18 cellular contexts compared by ENCODE assay signal in the genomic region with DNA sequence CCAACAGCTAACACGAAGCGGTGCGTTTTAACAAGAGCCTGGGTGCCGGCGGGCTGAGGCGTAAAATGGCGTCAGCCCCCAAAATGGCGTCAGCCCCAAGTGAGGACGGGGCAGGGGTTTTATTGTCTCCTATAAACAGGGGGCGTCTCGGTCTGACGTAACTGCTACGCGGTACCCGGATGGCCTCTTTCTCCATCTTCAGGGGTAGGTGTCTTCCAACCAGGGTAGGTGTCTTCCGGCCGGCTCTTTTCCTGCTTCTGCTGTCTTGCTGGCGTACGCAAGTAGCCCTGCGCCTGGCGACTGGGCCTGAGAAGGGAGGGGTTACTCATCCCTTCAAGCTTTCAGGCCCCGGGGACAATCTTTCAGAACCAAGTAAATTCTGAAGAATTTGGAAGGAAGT. TPM values are rescaled to one million over a fixed set of nuclear protein-coding genes. Genes with fewer than 3 reads are reported as not detected.
DNase-seq lines count a peak whose midpoint lies in the region; ATAC-seq, FAIRE-seq and TF ChIP-seq lines count a peak whose summit lies in the region.
"Had no signal": no experiment of that assay in that cellular context is flagged by ENCODE, and none has a peak within 500 bp of the region (broad histone marks: within the 10 kb centered on the region; RNA-seq: fewer than 3 reads in every experiment).

No MANE protein-coding gene starts in this region.

- DNase-seq in cardiac septum (ENCODE audit: low spot score) (peak; percentile 69), heart left ventricle (no peak), H1 (ENCODE audit: low read depth in 1 of 2, low spot score in 2 of 2) (peak in 1 of 2 experiments; percentile 43), neural crest cell (ENCODE audit: low read depth, low spot score) (no peak), NCI-H1694 treated with DMSO at 0.1 percent for 48 hours (lab: John Stamatoyannopoulos, UW) (no peak), putamen (ENCODE audit: low spot score) (no peak), NCI-H1417 treated with DMSO at 0.1 percent for 48 hours (lab: John Stamatoyannopoulos, UW) (no peak)
- DNase-seq in naive thymus-derived CD4-positive, alpha-beta T cell = no peak
- DNase-seq: GDM1, NCI-H1092 treated with DMSO at 0.1 percent for 48 hours, NCI-H510A treated with DMSO at 0.1 percent for 48 hours, NCI-H82, SHP77 treated with DMSO at 0.1 percent for 48 hours had no signal

- peaks cover 2% of the 10 kb centered on the region for H3K27me3 Mint-ChIP-seq in neural crest cell (ENCODE audit: low read depth)
- peaks cover 4 to 35% (median 7%) of the 10 kb centered on the region in 5 donors for H3K27me3 Mint-ChIP-seq in naive thymus-derived CD4-positive, alpha-beta T cell

- H4K91ac ChIP-seq in H1 (replicated peaks; ENCODE audit: insufficient read length, low read length) = no peak overlapping the region

- H4K5ac ChIP-seq in H1 (ENCODE audit: insufficient read length, low read depth, low read length) = no peak overlapping the region

- H3K4me3 Mint-ChIP-seq in neural crest cell = no peak overlapping the region
- H3K4me3 Mint-ChIP-seq in naive thymus-derived CD4-positive, alpha-beta T cell = no peak overlapping the region
- H3K4me3 Mint-ChIP-seq: B cell; CD4-positive, alpha-beta T cell had no signal

- no peak overlapping the region for H2BK12ac ChIP-seq in H1 (ENCODE audit: low read depth, low read length)

- H3K23me2 ChIP-seq in H1 (ENCODE audit: low read depth, low read length) = peaks cover 2% of the 10 kb centered on the region; the same call in 1 of the 2 replicates

- H3K14ac ChIP-seq in H1 (ENCODE audit: insufficient read length) = no peak overlapping the region

- H2BK120ac ChIP-seq in H1 (replicated peaks; ENCODE audit: low read depth, low read length) = no peak overlapping the region

- H3K9me3 ChIP-seq in heart left ventricle (no peaks in the 10 kb centered on the region), H1 (ENCODE audit: insufficient read depth in 2 of 2, low read depth in 1 of 2, low read length in 1 of 2) (no peaks in the 10 kb centered on the region)
- no peaks in the 10 kb centered on the region for H3K9me3 ChIP-seq in naive thymus-derived CD4-positive, alpha-beta T cell (ENCODE audit: control insufficient read depth in 2 of 3, low read length in 3 of 3)
- H3K9me3 ChIP-seq: Caco-2 had no signal

- H3K27ac Mint-ChIP-seq in neural crest cell (ENCODE audit: unreplicated experiment) = peak overlapping the region; percentile 75
- no peak overlapping the region for H3K27ac Mint-ChIP-seq in naive thymus-derived CD4-positive, alpha-beta T cell
- H3K27ac Mint-ChIP-seq: B cell; CD4-positive, alpha-beta T cell had no signal

- no peak overlapping the region; the same call in 1 of the 2 replicates for H2BK5ac ChIP-seq in H1 (ENCODE audit: low read depth, low read length)

- no peak overlapping the region for H3K4ac ChIP-seq in H1 (replicated peaks; ENCODE audit: insufficient read length, low read depth, low read length)

- H3K36me3 ChIP-seq in heart left ventricle (no peaks in the 10 kb centered on the region), H1 (ENCODE audit: control insufficient read depth in 2 of 4, insufficient read depth in 4 of 4, low read length in 3 of 4) (no peaks in the 10 kb centered on the region)
- H3K36me3 ChIP-seq in naive thymus-derived CD4-positive, alpha-beta T cell (ENCODE audit: control insufficient read depth in 2 of 3, insufficient read depth in 3 of 3, low read length in 3 of 3) = no peaks in the 10 kb centered on the region

- H3K56ac ChIP-seq in H1 (replicated peaks; ENCODE audit: insufficient read length, low read depth, low read length) = no peak overlapping the region

- H3K18ac ChIP-seq in H1 (ENCODE audit: extremely low read depth, low read length) = no peak overlapping the region

- H3K23ac ChIP-seq in H1 (ENCODE audit: insufficient read length) = no peak overlapping the region

- no peaks in the 10 kb centered on the region for H3K79me2 ChIP-seq in H1 (ENCODE audit: control insufficient read depth in 1 of 2, insufficient read depth in 2 of 2, low read length in 2 of 2)

- WGBS in heart left ventricle, 4 donors = 84 to 93% (median 91%) methylated on average over 21 to 22 of the region's 22 CpGs
- 91% methylated on average over 22 of the region's 22 CpGs; no CpG with 5 or more reads in 1 of the 2 experiments for WGBS in H1 (ENCODE audit: extremely low coverage in 1 of 2, insufficient coverage in 1 of 2, insufficient read length in 1 of 2, insufficient replicate concordance in 2 of 2, low coverage in 1 of 2, low lambda C conversion rate in 2 of 2, missing lambda C conversion rate in 1 of 2), 2 experiments

- no peaks in the 10 kb centered on the region for H3K79me1 ChIP-seq in H1 (ENCODE audit: low read depth, low read length)

- no peak overlapping the region for H3K4me2 ChIP-seq in H1 (ENCODE audit: insufficient read depth in 1 of 2, low read depth in 2 of 2, low read length in 2 of 2)

- CTCF ChIA-PET in H1 (lab: Charles Lee; ENCODE audit: partially characterized antibody) = interaction anchor here (0.7 to 17.3 kb wide), 9 partner anchors 9 to 391 kb away, joined by 3 to 249 read pairs (median 4); a partner anchor contains a TSS
- CTCF ChIA-PET in naive thymus-derived CD4-positive, alpha-beta T cell (lab: Charles Lee) = interaction anchor here (0.6 kb wide), 1 partner anchor 68 kb away, joined by 3 read pairs; no protein-coding TSS in a partner anchor

- TF ChIP-seq RAD21 in H1 (IDR thresholded peaks at IDR 0.05 in 1 of 2, conservative IDR thresholded peaks at IDR 0.05 in 1 of 2; ENCODE audit: low read depth in 2 of 2, low read length in 2 of 2) = no peak

- intact Hi-C loops in cardiac septum (cut with DNase I) (loop anchor here (5.0 kb wide), 1 partner anchor 47 kb away; a partner anchor contains a TSS), heart left ventricle (cut with DNase I) (no loop called here)
- intact Hi-C loops in naive thymus-derived CD4-positive, alpha-beta T cell (cut with micrococcal nuclease) = no loop called here

- H2BK15ac ChIP-seq in H1 (ENCODE audit: low read length) = no peak overlapping the region

- H3K9me3 Mint-ChIP-seq in neural crest cell = no peaks in the 10 kb centered on the region
- no peaks in the 10 kb centered on the region for H3K9me3 Mint-ChIP-seq in naive thymus-derived CD4-positive, alpha-beta T cell
- H3K9me3 Mint-ChIP-seq: CD4-positive, alpha-beta T cell had no signal

- TF ChIP-seq POLR2A in heart left ventricle (IDR thresholded peaks at IDR 0.05) (no peak), H1 (IDR thresholded peaks at IDR 0.05; ENCODE audit: control extremely low read depth in 1 of 2, low read depth in 2 of 2, low read length in 2 of 2) (no peak)

- TF ChIP-seq EP300 in H1 (IDR thresholded peaks at IDR 0.05; ENCODE audit: borderline replicate concordance in 1 of 2, low read depth in 2 of 2, low read length in 2 of 2) = no peak

- no peaks in the 10 kb centered on the region for H3K36me3 Mint-ChIP-seq in neural crest cell (ENCODE audit: low read depth)
- no peaks in the 10 kb centered on the region for H3K36me3 Mint-ChIP-seq in naive thymus-derived CD4-positive, alpha-beta T cell

- no peak for TF ChIP-seq CTCF in heart left ventricle (IDR thresholded peaks at IDR 0.05)
- TF ChIP-seq CTCF in H1 (IDR thresholded peaks at IDR 0.05; ENCODE audit: control extremely low read depth in 1 of 3, insufficient read depth in 1 of 3, low read depth in 1 of 3, low read length in 3 of 3) = no peak
- TF ChIP-seq CTCF in neural crest cell (conservative IDR thresholded peaks at IDR 0.05) = no peak

- no peak overlapping the region for H2BK20ac ChIP-seq in H1 (ENCODE audit: low read length)

- H3K27me3 ChIP-seq in heart left ventricle (peaks cover 0 to 23% (median 0%) of the 10 kb centered on the region in 9 donors), H1 (replicated peaks in 1 of 4; ENCODE audit: control insufficient read depth in 3 of 4, extremely low read depth in 1 of 4, insufficient read depth in 3 of 4, low read length in 3 of 4) (no peaks in the 10 kb centered on the region)
- H3K27me3 ChIP-seq in naive thymus-derived CD4-positive, alpha-beta T cell (ENCODE audit: control insufficient read depth in 2 of 2, insufficient read depth in 2 of 2, low read length in 2 of 2) = no peaks in the 10 kb centered on the region

- POLR2A ChIA-PET in H1 (lab: Charles Lee; ENCODE audit: partially characterized antibody) = interaction anchor here (0.7 kb wide), 2 partner anchors 481 to 573 kb away, joined by 3 read pairs; no protein-coding TSS in a partner anchor
- POLR2A ChIA-PET in naive thymus-derived CD4-positive, alpha-beta T cell (lab: Charles Lee) = no interaction called here

- no peak overlapping the region; the same call in 1 of the 2 replicates for H4K8ac ChIP-seq in H1 (ENCODE audit: extremely low read depth, insufficient read depth, low read length)

- H3K4me1 Mint-ChIP-seq in neural crest cell = peaks cover 36% of the 10 kb centered on the region
- peaks cover 0 to 7% (median 0%) of the 10 kb centered on the region in 7 donors for H3K4me1 Mint-ChIP-seq in naive thymus-derived CD4-positive, alpha-beta T cell
- H3K4me1 Mint-ChIP-seq: B cell had no signal

- H3K4me1 ChIP-seq in heart left ventricle (peaks cover 0 to 12% (median 0%) of the 10 kb centered on the region in 12 donors), H1 (replicated peaks in 1 of 4; ENCODE audit: control insufficient read depth in 3 of 4, insufficient read depth in 4 of 4, low read length in 3 of 4) (peaks cover 0 to 18% (median 10%) of the 10 kb centered on the region in 4 experiments; a peak in 6 of 7 replicates)
- no peaks in the 10 kb centered on the region for H3K4me1 ChIP-seq in naive thymus-derived CD4-positive, alpha-beta T cell (ENCODE audit: control insufficient read depth in 2 of 2, insufficient read depth in 2 of 2, low read length in 2 of 2)

- H4K20me1 ChIP-seq in H1 (replicated peaks in 1 of 2; ENCODE audit: control insufficient read depth in 1 of 2, insufficient read depth in 2 of 2, low read length in 2 of 2) = no peaks in the 10 kb centered on the region

- no peak overlapping the region for H3K4me3 ChIP-seq in heart left ventricle
- H3K4me3 ChIP-seq in H1 (ENCODE audit: extremely low read depth in 1 of 4, insufficient read depth in 2 of 4, low read depth in 3 of 4, low read length in 4 of 4) = no peak overlapping the region
- no peak overlapping the region for H3K4me3 ChIP-seq in naive thymus-derived CD4-positive, alpha-beta T cell (ENCODE audit: low read length)

- ATAC-seq in heart left ventricle = no peak
- no peak for ATAC-seq in naive thymus-derived CD4-positive, alpha-beta T cell
- ATAC-seq: HCT116 had no signal

- no peak overlapping the region for H3K9ac ChIP-seq in H1 (replicated peaks in 1 of 4; ENCODE audit: extremely low read depth in 1 of 4, low read depth in 3 of 4, low read length in 3 of 4)

- H2AK5ac ChIP-seq in H1 (ENCODE audit: low read depth, low read length) = no peak overlapping the region

- no peak overlapping the region for H2AFZ ChIP-seq in H1 (ENCODE audit: low read length)

- no peak overlapping the region for H3K27ac ChIP-seq in heart left ventricle
- no peak overlapping the region for H3K27ac ChIP-seq in H1 (ENCODE audit: low read depth, low read length)
- no peak overlapping the region for H3K27ac ChIP-seq in naive thymus-derived CD4-positive, alpha-beta T cell (ENCODE audit: low read depth, low read length)

- no peak for FAIRE-seq in H1 (lab: Jason Lieb, UNC)

RNA-seq across cellular contexts. Expression of a gene that starts 45.3 kb away (rescaled TPM):
- total RNA-seq in cardiac septum (0.86 TPM), heart left ventricle (1 to 10 TPM in 6 of 9 donors, under 1 TPM in 3; 0.29 to 3.5 (median 1.8) TPM), neural crest cell (0.16 and 0.91 TPM in 2 replicates)
- polyA plus RNA-seq in heart left ventricle (1 to 10 TPM; 1.3 to 1.7 TPM), H1 (2011; rRNA removed) (1.0 and 1.3 TPM in 2 replicates)
- total RNA-seq in H1 (2021; fragmentation: NEBNext Ultra II Directional; extraction: Animal tissue kit (Norgen Biotek cat#: 25700)) = 0.50 and 1.1 TPM in 2 replicates
- 0.56 TPM for polyA plus RNA-seq in H1 (2011; cell fraction: cytosol; rRNA removed)
- 1.6 TPM for polyA plus RNA-seq in H1 (2011; cell fraction: nucleus; rRNA removed)
- 0.36 to 1.2 TPM (median 0.82 TPM) in 4 replicates for polyA plus RNA-seq in H1 (2012, experiment 1 of 2)
- 0.59 TPM for polyA plus RNA-seq in H1 (2012, experiment 2 of 2)
- polyA plus RNA-seq in H1 (2013, experiment 1 of 2) = 1.0 TPM
- 1.0 TPM for polyA plus RNA-seq in H1 (2013, experiment 2 of 2)
- polyA minus RNA-seq in H1 (2011; rRNA and poly(A)+ RNA removed) = 0.66 and 0.91 TPM in 2 replicates
- polyA minus RNA-seq in H1 (2011; cell fraction: cytosol; rRNA and poly(A)+ RNA removed) = 2.3 TPM
- polyA minus RNA-seq in H1 (2011; cell fraction: nucleus; rRNA and poly(A)+ RNA removed) = 1.7 TPM
- total RNA-seq in naive thymus-derived CD4-positive, alpha-beta T cell = 1 to 10 TPM in 1 of 5 experiments, under 1 TPM in 3, not detected in 1; 0.16 to 5.8 (median 0.67) TPM
- under 1 TPM; 0.22 to 0.29 TPM for polyA plus RNA-seq in naive thymus-derived CD4-positive, alpha-beta T cell
- total RNA-seq: A172, B cell had no signal
